16 cellular contexts compared by ENCODE assay signal in genomic region chr1:156464825-156465452, GRCh38. TPM values are rescaled to one million over a fixed set of nuclear protein-coding genes. Genes with fewer than 3 reads are reported as not detected.
DNase-seq lines count a peak whose midpoint lies in the region; ATAC-seq, FAIRE-seq and TF ChIP-seq lines count a peak whose summit lies in the region.
"Had no signal": no experiment of that assay in that cellular context is flagged by ENCODE, and none has a peak within 500 bp of the region (broad histone marks: within the 10 kb centered on the region; RNA-seq: fewer than 3 reads in every experiment).

No MANE protein-coding gene starts in this region.

- peaks cover 0 to 9% (median 1%) of the 10 kb centered on the region in 4 experiments; a peak in 2 of 8 replicates for H3K36me3 ChIP-seq in H1 (ENCODE audit: control insufficient read depth in 2 of 4, insufficient read depth in 4 of 4, low read length in 3 of 4)
- H3K36me3 ChIP-seq in vagina = peaks cover 4 to 40% of the 10 kb centered on the region in 2 donors

- H3K27me3 Mint-ChIP-seq in stimulated activated naive CD8-positive, alpha-beta T cell treated with anti-CD3 and anti-CD28 coated beads, Interleukin-15, Interleukin-2, amounts not matched to agents 100 ng/mL and 50 ng/mL, for 24 hours = no peaks in the 10 kb centered on the region
- no peaks in the 10 kb centered on the region for H3K27me3 Mint-ChIP-seq in stimulated activated naive CD8-positive, alpha-beta T cell treated with anti-CD3 and anti-CD28 coated beads, Interleukin-15, amount 100 ng/mL, for 72 hours
- H3K27me3 Mint-ChIP-seq in nephron (ENCODE audit: low read depth) = no peaks in the 10 kb centered on the region

- WGBS in H1 (ENCODE audit: extremely low coverage in 1 of 2, insufficient coverage in 1 of 2, insufficient read length in 1 of 2, insufficient replicate concordance in 2 of 2, low coverage in 1 of 2, low lambda C conversion rate in 2 of 2, missing lambda C conversion rate in 1 of 2), 2 experiments = 89% methylated on average over 9 of the region's 9 CpGs; no CpG with 5 or more reads in 1 of the 2 experiments

- no peaks in the 10 kb centered on the region for H3K23me2 ChIP-seq in H1 (ENCODE audit: low read depth, low read length)

- H3K4me3 ChIP-seq in H1 (ENCODE audit: extremely low read depth in 1 of 4, insufficient read depth in 2 of 4, low read depth in 3 of 4, low read length in 4 of 4) (no peak overlapping the region), vagina (no peak overlapping the region)
- H3K4me3 ChIP-seq: BLaER1, colonic mucosa, mucosa of descending colon had no signal

- H4K8ac ChIP-seq in H1 (ENCODE audit: extremely low read depth, insufficient read depth, low read length) = peak overlapping the region; percentile 18; the same call in 1 of the 2 replicates

- no peak for TF ChIP-seq EP300 in H1 (IDR thresholded peaks at IDR 0.05; ENCODE audit: borderline replicate concordance in 1 of 2, low read depth in 2 of 2, low read length in 2 of 2)

- no peaks in the 10 kb centered on the region; a peak in 1 of 7 replicates for H3K27me3 ChIP-seq in H1 (replicated peaks in 1 of 4; ENCODE audit: control insufficient read depth in 3 of 4, extremely low read depth in 1 of 4, insufficient read depth in 3 of 4, low read length in 3 of 4)
- H3K27me3 ChIP-seq in vagina = no peaks in the 10 kb centered on the region
- H3K27me3 ChIP-seq: BLaER1, colonic mucosa had no signal

- POLR2A ChIA-PET in H1 (lab: Charles Lee; ENCODE audit: partially characterized antibody) = interaction anchor here (0.8 to 1.6 kb wide), 3 partner anchors 20 to 126 kb away, joined by 4 to 5 read pairs (median 4); partner anchors contain the start of gene NAXE

- H3K14ac ChIP-seq in H1 (ENCODE audit: insufficient read length) = no peak overlapping the region

- H3K18ac ChIP-seq in H1 (ENCODE audit: extremely low read depth, low read length) = no peak overlapping the region

- CTCF ChIA-PET in H1 (lab: Charles Lee; ENCODE audit: partially characterized antibody) = interaction anchor here (0.6 to 3.1 kb wide), 17 partner anchors 7 to 184 kb away, joined by 3 to 23 read pairs (median 9); partner anchors contain the start of gene MEF2D

- no peak overlapping the region for H3K56ac ChIP-seq in H1 (replicated peaks; ENCODE audit: insufficient read length, low read depth, low read length)

- H3K4me1 ChIP-seq in H1 (replicated peaks in 1 of 4; ENCODE audit: control insufficient read depth in 3 of 4, insufficient read depth in 4 of 4, low read length in 3 of 4) = peaks cover 0 to 18% (median 8%) of the 10 kb centered on the region in 4 experiments; a peak in 5 of 7 replicates
- peaks cover 53% of the 10 kb centered on the region for H3K4me1 ChIP-seq in vagina

- H2BK120ac ChIP-seq in H1 (replicated peaks; ENCODE audit: low read depth, low read length) = no peak overlapping the region

- H2AFZ ChIP-seq in H1 (ENCODE audit: low read length) = no peak overlapping the region

- H2BK20ac ChIP-seq in H1 (ENCODE audit: low read length) = no peak overlapping the region

- H3K23ac ChIP-seq in H1 (ENCODE audit: insufficient read length) = no peak overlapping the region

- H2BK5ac ChIP-seq in H1 (ENCODE audit: low read depth, low read length) = no peak overlapping the region

- no peak overlapping the region for H2AK5ac ChIP-seq in H1 (ENCODE audit: low read depth, low read length)

- no peak overlapping the region for H4K91ac ChIP-seq in H1 (replicated peaks; ENCODE audit: insufficient read length, low read length)

- peak overlapping the region; percentile 68; the same call in 1 of the 2 replicates for H2BK12ac ChIP-seq in H1 (ENCODE audit: low read depth, low read length)

- no peak for ATAC-seq in stimulated activated naive CD8-positive, alpha-beta T cell treated with anti-CD3 and anti-CD28 coated beads, Interleukin-15, amount 100 ng/mL, for 72 hours
- no peak for ATAC-seq in HG03139 (IDR thresholded peaks at IDR 0.05; ENCODE audit: unreplicated experiment)
- ATAC-seq: mucosa of descending colon had no signal

- no peaks in the 10 kb centered on the region for H3K9me3 Mint-ChIP-seq in stimulated activated naive CD8-positive, alpha-beta T cell treated with anti-CD3 and anti-CD28 coated beads, Interleukin-15, Interleukin-2, amounts not matched to agents 100 ng/mL and 50 ng/mL, for 24 hours
- H3K9me3 Mint-ChIP-seq in stimulated activated naive CD8-positive, alpha-beta T cell treated with anti-CD3 and anti-CD28 coated beads, Interleukin-15, amount 100 ng/mL, for 72 hours = no peaks in the 10 kb centered on the region
- H3K9me3 Mint-ChIP-seq in nephron = no peaks in the 10 kb centered on the region

- H3K79me2 ChIP-seq in H1 (ENCODE audit: control insufficient read depth in 1 of 2, insufficient read depth in 2 of 2, low read length in 2 of 2) = no peaks in the 10 kb centered on the region

- intact Hi-C loops in vagina (cut with DNase I) = no loop called here

- no peaks in the 10 kb centered on the region; the same call in 1 of the 2 replicates for H3K79me1 ChIP-seq in H1 (ENCODE audit: low read depth, low read length)

- TF ChIP-seq RAD21 in H1 (IDR thresholded peaks at IDR 0.05 in 1 of 2, conservative IDR thresholded peaks at IDR 0.05 in 1 of 2; ENCODE audit: low read depth in 2 of 2, low read length in 2 of 2) = no peak

- no peak overlapping the region for H3K9ac ChIP-seq in H1 (replicated peaks in 1 of 4; ENCODE audit: extremely low read depth in 1 of 4, low read depth in 3 of 4, low read length in 3 of 4)
- H3K9ac ChIP-seq: KMS-11 had no signal

- DNase-seq in stimulated activated naive CD8-positive, alpha-beta T cell treated with anti-CD3 and anti-CD28 coated beads, Interleukin-15, amount 100 ng/mL, for 72 hours = no peak
- DNase-seq in H1 (ENCODE audit: low read depth in 1 of 2, low spot score in 2 of 2) (no peak), vagina (ENCODE audit: extremely low spot score in 2 of 2) (no peak), germinal center (ENCODE audit: low spot score) (no peak), SW480 (ENCODE audit: low spot score) (no peak)
- DNase-seq: activated T-cell treated with anti-CD3 and anti-CD28 coated beads, Interleukin-2, amount 50 U/mL, for 48 hours; colonic mucosa; GOT3; NCI-H2171 treated with DMSO at 0.1 percent for 48 hours had no signal

- TF ChIP-seq POLR2A in H1 (IDR thresholded peaks at IDR 0.05; ENCODE audit: control extremely low read depth in 1 of 2, low read depth in 2 of 2, low read length in 2 of 2) = no peak
- no peak for TF ChIP-seq POLR2A in vagina (IDR thresholded peaks at IDR 0.05)

- H3K4me1 Mint-ChIP-seq in stimulated activated naive CD8-positive, alpha-beta T cell treated with anti-CD3 and anti-CD28 coated beads, Interleukin-15, Interleukin-2, amounts not matched to agents 100 ng/mL and 50 ng/mL, for 24 hours (ENCODE audit: low read depth) = peaks cover 4% of the 10 kb centered on the region
- H3K4me1 Mint-ChIP-seq in stimulated activated naive CD8-positive, alpha-beta T cell treated with anti-CD3 and anti-CD28 coated beads, Interleukin-15, amount 100 ng/mL, for 72 hours = peaks cover 49% of the 10 kb centered on the region
- peaks cover 26% of the 10 kb centered on the region for H3K4me1 Mint-ChIP-seq in nephron

- no peak overlapping the region for H4K5ac ChIP-seq in H1 (ENCODE audit: insufficient read length, low read depth, low read length)

- no peak for TF ChIP-seq CTCF in H1 (IDR thresholded peaks at IDR 0.05; ENCODE audit: control extremely low read depth in 1 of 3, insufficient read depth in 1 of 3, low read depth in 1 of 3, low read length in 3 of 3)
- no peak for TF ChIP-seq CTCF in nephron (IDR thresholded peaks at IDR 0.05; ENCODE audit: unreplicated experiment in 3 of 3)
- no peak for TF ChIP-seq CTCF in vagina (IDR thresholded peaks at IDR 0.05)

- peak overlapping the region; percentile 59 for H3K27ac Mint-ChIP-seq in stimulated activated naive CD8-positive, alpha-beta T cell treated with anti-CD3 and anti-CD28 coated beads, Interleukin-15, Interleukin-2, amounts not matched to agents 100 ng/mL and 50 ng/mL, for 24 hours
- H3K27ac Mint-ChIP-seq in stimulated activated naive CD8-positive, alpha-beta T cell treated with anti-CD3 and anti-CD28 coated beads, Interleukin-15, amount 100 ng/mL, for 72 hours = peak overlapping the region in 1 of 2 donors; percentile 71
- H3K27ac Mint-ChIP-seq in nephron = peak overlapping the region in 2 of 3 experiments; percentile 2 to 36

- no peak overlapping the region for H3K27ac ChIP-seq in H1 (ENCODE audit: low read depth, low read length)
- peak overlapping the region; percentile 83 for H3K27ac ChIP-seq in vagina
- H3K27ac ChIP-seq: KMS-11 had no signal

- H3K36me3 Mint-ChIP-seq in stimulated activated naive CD8-positive, alpha-beta T cell treated with anti-CD3 and anti-CD28 coated beads, Interleukin-15, Interleukin-2, amounts not matched to agents 100 ng/mL and 50 ng/mL, for 24 hours (ENCODE audit: low read depth) = peaks cover 25% of the 10 kb centered on the region
- peaks cover 36% of the 10 kb centered on the region for H3K36me3 Mint-ChIP-seq in nephron (ENCODE audit: low read depth)

- no peak overlapping the region for H3K4me3 Mint-ChIP-seq in stimulated activated naive CD8-positive, alpha-beta T cell treated with anti-CD3 and anti-CD28 coated beads, Interleukin-15, Interleukin-2, amounts not matched to agents 100 ng/mL and 50 ng/mL, for 24 hours
- H3K4me3 Mint-ChIP-seq in stimulated activated naive CD8-positive, alpha-beta T cell treated with anti-CD3 and anti-CD28 coated beads, Interleukin-15, amount 100 ng/mL, for 72 hours = no peak overlapping the region
- H3K4me3 Mint-ChIP-seq in nephron = no peak overlapping the region

- no peak overlapping the region for H3K4me2 ChIP-seq in H1 (ENCODE audit: insufficient read depth in 1 of 2, low read depth in 2 of 2, low read length in 2 of 2)
- H3K4me2 ChIP-seq: BLaER1, KMS-11 had no signal

- no peak overlapping the region for H3K4ac ChIP-seq in H1 (replicated peaks; ENCODE audit: insufficient read length, low read depth, low read length)

- no peaks in the 10 kb centered on the region for H4K20me1 ChIP-seq in H1 (replicated peaks in 1 of 2; ENCODE audit: control insufficient read depth in 1 of 2, insufficient read depth in 2 of 2, low read length in 2 of 2)

- peak overlapping the region; percentile 65; the same call in 1 of the 2 replicates for H2BK15ac ChIP-seq in H1 (ENCODE audit: low read length)

- no peak for FAIRE-seq in H1 (lab: Jason Lieb, UNC)
- FAIRE-seq: TTC549 had no signal

- H3K9me3 ChIP-seq in H1 (ENCODE audit: insufficient read depth in 2 of 2, low read depth in 1 of 2, low read length in 1 of 2) = no peaks in the 10 kb centered on the region
- no peaks in the 10 kb centered on the region for H3K9me3 ChIP-seq in vagina
- H3K9me3 ChIP-seq: BLaER1, colonic mucosa, mucosa of descending colon had no signal

RNA-seq across cellular contexts. Expression of gene MEF2D, which starts 35.6 kb away (rescaled TPM):
- 17.3 and 19.5 TPM in 2 replicates for total RNA-seq in H1 (2021; fragmentation: NEBNext Ultra II Directional; extraction: Animal tissue kit (Norgen Biotek cat#: 25700))
- polyA plus RNA-seq in H1 (2011; rRNA removed) = 20.3 and 44.4 TPM in 2 replicates
- 12.4 TPM for polyA plus RNA-seq in H1 (2011; cell fraction: cytosol; rRNA removed)
- 19.5 TPM for polyA plus RNA-seq in H1 (2011; cell fraction: nucleus; rRNA removed)
- 10.3 to 14.6 TPM (median 12.8 TPM) in 4 replicates for polyA plus RNA-seq in H1 (2012, experiment 1 of 2)
- polyA plus RNA-seq in H1 (2012, experiment 2 of 2) = 8.1 TPM
- polyA plus RNA-seq in H1 (2013, experiment 1 of 2) = 9.1 TPM
- 8.8 TPM for polyA plus RNA-seq in H1 (2013, experiment 2 of 2)
- polyA minus RNA-seq in H1 (2011; rRNA and poly(A)+ RNA removed) = 6.7 and 7.7 TPM in 2 replicates
- 14.5 TPM for polyA minus RNA-seq in H1 (2011; cell fraction: cytosol; rRNA and poly(A)+ RNA removed)
- polyA minus RNA-seq in H1 (2011; cell fraction: nucleus; rRNA and poly(A)+ RNA removed) = 9.3 TPM
- 33.9 TPM for total RNA-seq in vagina
